Comparison of ENCODE assay signal across 22 cellular contexts in the genomic region with DNA sequence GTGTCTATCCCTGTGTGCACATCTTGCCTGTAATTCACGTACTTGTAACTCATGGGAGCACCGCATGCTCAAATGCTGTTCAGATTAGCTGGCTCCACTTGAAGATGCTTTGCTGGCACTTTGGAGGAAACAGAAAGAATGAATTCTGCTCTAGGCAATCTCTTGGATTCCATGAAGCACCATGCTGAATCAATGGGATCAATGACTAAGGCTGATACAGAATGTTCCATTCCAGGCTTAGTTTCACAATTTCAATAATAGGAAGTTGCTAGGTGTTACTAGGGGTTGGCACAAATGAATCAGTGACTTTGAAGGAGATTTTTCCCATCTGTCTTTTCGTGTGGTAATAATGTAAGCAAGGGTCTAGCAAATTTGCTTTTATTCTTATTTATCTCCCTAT.
DNase-seq lines count a peak whose midpoint lies in the region; ATAC-seq and TF ChIP-seq lines count a peak whose summit lies in the region.
"Had no signal": no experiment of that assay in that cellular context is flagged by ENCODE, and none has a peak within 500 bp of the region (broad histone marks: within the 10 kb centered on the region; RNA-seq: fewer than 3 reads in every experiment).

No MANE protein-coding gene starts in this region.

- TF ChIP-seq CTCF in MCF 10A (IDR thresholded peaks at IDR 0.05; ENCODE audit: unreplicated experiment) = no peak
- no peak for TF ChIP-seq CTCF in breast epithelium (IDR thresholded peaks at IDR 0.05)
- no peak for TF ChIP-seq CTCF in mammary epithelial cell (conservative IDR thresholded peaks at IDR 0.05 in 1 of 2, IDR thresholded peaks at IDR 0.05 in 1 of 2; ENCODE audit: extremely low read depth in 1 of 2, insufficient read depth in 1 of 2, low read depth in 1 of 2, low read length in 2 of 2)
- no peak for TF ChIP-seq CTCF in foreskin keratinocyte (conservative IDR thresholded peaks at IDR 0.05)
- no peak for TF ChIP-seq CTCF in adrenal gland (IDR thresholded peaks at IDR 0.05)

- DNase-seq in MCF 10A (ENCODE audit: unreplicated experiment) (no peak), breast epithelium (ENCODE audit: low spot score in 2 of 2) (no peak), mammary epithelial cell (peak; percentile 65), foreskin keratinocyte (peak in 1 of 2 donors; percentile 76), adrenal gland (no peak)
- no peak for DNase-seq in activated CD4-positive, alpha-beta memory T cell treated with anti-CD3 and anti-CD28 coated beads for 36 hours
- DNase-seq: CD4-positive, alpha-beta memory T cell; DND-41; HCEC 1CT; KBM-7; NCI-H1105; NCI-H146; NCI-H2029 treated with DMSO at 0.1 percent for 48 hours; NCI-H524 treated with DMSO at 0.1 percent for 48 hours; NCI-H82; SHP77; SK-N-SH had no signal

- no TSS peak for BruUV-seq in MCF 10A (replicated peaks; lab: Mats Ljungman, UMichigan)
- no TSS peak for BruUV-seq in mammary epithelial cell (replicated peaks; lab: Mats Ljungman, UMichigan)

- peak; percentile 85 for ATAC-seq in foreskin keratinocyte
- no peak for ATAC-seq in GM21367 (IDR thresholded peaks at IDR 0.05; ENCODE audit: unreplicated experiment)
- no peak for ATAC-seq in GM21390 (IDR thresholded peaks at IDR 0.05; ENCODE audit: unreplicated experiment)
- ATAC-seq: GM23338 had no signal

- H3K4me1 ChIP-seq in breast epithelium = no peaks in the 10 kb centered on the region
- peaks cover 26% of the 10 kb centered on the region for H3K4me1 ChIP-seq in mammary epithelial cell (ENCODE audit: insufficient read depth, low read length)
- H3K4me1 ChIP-seq in foreskin keratinocyte = peaks cover 37% of the 10 kb centered on the region
- H3K4me1 ChIP-seq in adrenal gland (replicated peaks in 1 of 2) = no peaks in the 10 kb centered on the region

- CTCF ChIA-PET in MCF 10A (lab: Yijun Ruan, JAX) (no interaction called here), mammary epithelial cell (lab: Charles Lee; ENCODE audit: low non-redundant PET) (no interaction called here)
- CTCF ChIA-PET in activated CD4-positive, alpha-beta memory T cell treated with anti-CD3 and anti-CD28 coated beads for 36 hours (lab: Charles Lee) = no interaction called here

- H3K36me3 Mint-ChIP-seq in MCF 10A (ENCODE audit: insufficient read depth, unreplicated experiment) = no peaks in the 10 kb centered on the region
- H3K36me3 Mint-ChIP-seq in activated CD4-positive, alpha-beta memory T cell treated with anti-CD3 and anti-CD28 coated beads for 36 hours = no peaks in the 10 kb centered on the region
- H3K36me3 Mint-ChIP-seq: CD4-positive, alpha-beta memory T cell had no signal

- H3K4me1 Mint-ChIP-seq in MCF 10A (ENCODE audit: insufficient read depth, unreplicated experiment) = peaks cover 12% of the 10 kb centered on the region
- no peaks in the 10 kb centered on the region for H3K4me1 Mint-ChIP-seq in activated CD4-positive, alpha-beta memory T cell treated with anti-CD3 and anti-CD28 coated beads for 36 hours (ENCODE audit: low read depth)
- H3K4me1 Mint-ChIP-seq: CD4-positive, alpha-beta memory T cell had no signal

- dilution Hi-C loops in mammary epithelial cell (cut with HindIII; ENCODE audit: low sequenced_read_pairs) = no loop called here

- intact Hi-C loops in MCF 10A (cut with micrococcal nuclease) (no loop called here), breast epithelium (cut with DNase I; ENCODE audit: low total_unique reads) (no loop called here), mammary epithelial cell (cut with micrococcal nuclease) (no loop called here), adrenal gland (cut with DNase I) (no loop called here)
- intact Hi-C loops in activated CD4-positive, alpha-beta memory T cell treated with anti-CD3 and anti-CD28 coated beads for 36 hours (cut with micrococcal nuclease) = no loop called here

- H3K4me2 ChIP-seq in mammary epithelial cell (ENCODE audit: insufficient read depth, low read depth, low read length) = peak overlapping the region; percentile 2
- H3K4me2 ChIP-seq: BLaER1 treated with 17β-estradiol and CSF1 and Interleukin-3, amounts not matched to agents 10 nM and 100 nM; GM23338; SK-N-SH had no signal

- TF ChIP-seq POLR2A in breast epithelium (IDR thresholded peaks at IDR 0.05) (no peak), adrenal gland (IDR thresholded peaks at IDR 0.05) (no peak)

- no peak overlapping the region for H3K9ac ChIP-seq in mammary epithelial cell (ENCODE audit: insufficient read depth, low read length)
- H3K9ac ChIP-seq: BLaER1 treated with 17β-estradiol and CSF1 and Interleukin-3, amounts not matched to agents 10 nM and 100 nM; SK-N-SH had no signal

- no peaks in the 10 kb centered on the region for H3K9me3 Mint-ChIP-seq in MCF 10A (ENCODE audit: unreplicated experiment)
- H3K9me3 Mint-ChIP-seq in activated CD4-positive, alpha-beta memory T cell treated with anti-CD3 and anti-CD28 coated beads for 36 hours = no peaks in the 10 kb centered on the region
- H3K9me3 Mint-ChIP-seq: GM23338 had no signal

- WGBS in mammary epithelial cell (ENCODE audit: low coverage, missing lambda C conversion rate) = 91% methylated on average over 3 of the region's 3 CpGs
- WGBS in adrenal gland, 4 donors = 87 to 95% (median 92%) methylated on average over 3 of the region's 3 CpGs

- no peaks in the 10 kb centered on the region for H3K27me3 Mint-ChIP-seq in MCF 10A (ENCODE audit: insufficient read depth, unreplicated experiment)
- no peaks in the 10 kb centered on the region for H3K27me3 Mint-ChIP-seq in activated CD4-positive, alpha-beta memory T cell treated with anti-CD3 and anti-CD28 coated beads for 36 hours
- H3K27me3 Mint-ChIP-seq: CD4-positive, alpha-beta memory T cell had no signal

- H3K27me3 ChIP-seq in breast epithelium (no peaks in the 10 kb centered on the region), mammary epithelial cell (ENCODE audit: insufficient read depth, low read length) (no peaks in the 10 kb centered on the region), foreskin keratinocyte (no peaks in the 10 kb centered on the region), adrenal gland (no peaks in the 10 kb centered on the region)
- H3K27me3 ChIP-seq: BLaER1 treated with 17β-estradiol and CSF1 and Interleukin-3, amounts not matched to agents 10 nM and 100 nM had no signal

- no peak overlapping the region for H3K4me3 Mint-ChIP-seq in MCF 10A (ENCODE audit: unreplicated experiment)
- H3K4me3 Mint-ChIP-seq in activated CD4-positive, alpha-beta memory T cell treated with anti-CD3 and anti-CD28 coated beads for 36 hours = no peak overlapping the region
- H3K4me3 Mint-ChIP-seq: CD4-positive, alpha-beta memory T cell; GM23338 had no signal

- H3K27ac ChIP-seq in breast epithelium = no peak overlapping the region
- H3K27ac ChIP-seq in mammary epithelial cell (ENCODE audit: insufficient read depth, low read depth, low read length) = peak overlapping the region; percentile 73
- H3K27ac ChIP-seq in foreskin keratinocyte = no peak overlapping the region
- H3K27ac ChIP-seq in adrenal gland = no peak overlapping the region
- H3K27ac ChIP-seq: 22Rv1; BLaER1 treated with 17β-estradiol and CSF1 and Interleukin-3, amounts not matched to agents 10 nM and 100 nM had no signal

- in situ Hi-C loops in mammary epithelial cell (cut with MboI; ENCODE audit: low sequenced_read_pairs in 2 of 2) = no loop called here

- no peaks in the 10 kb centered on the region for H3K79me2 ChIP-seq in mammary epithelial cell (ENCODE audit: insufficient read depth, low read length)

- peak overlapping the region; percentile 33 for H3K27ac Mint-ChIP-seq in MCF 10A (ENCODE audit: low read depth, unreplicated experiment)
- no peak overlapping the region for H3K27ac Mint-ChIP-seq in activated CD4-positive, alpha-beta memory T cell treated with anti-CD3 and anti-CD28 coated beads for 36 hours
- H3K27ac Mint-ChIP-seq: CD4-positive, alpha-beta memory T cell; GM23338 had no signal

- H3K9me3 ChIP-seq in breast epithelium (no peaks in the 10 kb centered on the region), mammary epithelial cell (replicated peaks; ENCODE audit: insufficient read depth, low read length) (no peaks in the 10 kb centered on the region), adrenal gland (replicated peaks in 1 of 3) (no peaks in the 10 kb centered on the region)
- H3K9me3 ChIP-seq: BLaER1 treated with 17β-estradiol and CSF1 and Interleukin-3, amounts not matched to agents 10 nM and 100 nM; SK-N-SH had no signal

- no peaks in the 10 kb centered on the region for H4K20me1 ChIP-seq in mammary epithelial cell (ENCODE audit: insufficient read depth, low read length)
- H4K20me1 ChIP-seq: BLaER1 treated with 17β-estradiol and CSF1 and Interleukin-3, amounts not matched to agents 10 nM and 100 nM had no signal

- no peaks in the 10 kb centered on the region for H3K36me3 ChIP-seq in breast epithelium
- H3K36me3 ChIP-seq in mammary epithelial cell (ENCODE audit: insufficient read depth, low read length) = no peaks in the 10 kb centered on the region
- H3K36me3 ChIP-seq in adrenal gland (replicated peaks in 1 of 2) = no peaks in the 10 kb centered on the region
- H3K36me3 ChIP-seq: BLaER1 treated with 17β-estradiol and CSF1 and Interleukin-3, amounts not matched to agents 10 nM and 100 nM had no signal

- H3K4me3 ChIP-seq in breast epithelium (no peak overlapping the region), mammary epithelial cell (replicated peaks in 1 of 3; ENCODE audit: insufficient read depth in 1 of 3, low read depth in 2 of 3, low read length in 3 of 3) (no peak overlapping the region), adrenal gland (no peak overlapping the region)
- H3K4me3 ChIP-seq: BLaER1 treated with 17β-estradiol and CSF1 and Interleukin-3, amounts not matched to agents 10 nM and 100 nM; GM23338 had no signal

- H2AFZ ChIP-seq in mammary epithelial cell (ENCODE audit: low read depth, low read length) = peak overlapping the region; percentile 6
- H2AFZ ChIP-seq: GM23338 had no signal

- POLR2A ChIA-PET in MCF 10A (lab: Yijun Ruan, JAX) = no interaction called here
- POLR2A ChIA-PET in activated CD4-positive, alpha-beta memory T cell treated with anti-CD3 and anti-CD28 coated beads for 36 hours (lab: Charles Lee) = no interaction called here
